8 cellular contexts compared by ENCODE assay signal in the genomic region with DNA sequence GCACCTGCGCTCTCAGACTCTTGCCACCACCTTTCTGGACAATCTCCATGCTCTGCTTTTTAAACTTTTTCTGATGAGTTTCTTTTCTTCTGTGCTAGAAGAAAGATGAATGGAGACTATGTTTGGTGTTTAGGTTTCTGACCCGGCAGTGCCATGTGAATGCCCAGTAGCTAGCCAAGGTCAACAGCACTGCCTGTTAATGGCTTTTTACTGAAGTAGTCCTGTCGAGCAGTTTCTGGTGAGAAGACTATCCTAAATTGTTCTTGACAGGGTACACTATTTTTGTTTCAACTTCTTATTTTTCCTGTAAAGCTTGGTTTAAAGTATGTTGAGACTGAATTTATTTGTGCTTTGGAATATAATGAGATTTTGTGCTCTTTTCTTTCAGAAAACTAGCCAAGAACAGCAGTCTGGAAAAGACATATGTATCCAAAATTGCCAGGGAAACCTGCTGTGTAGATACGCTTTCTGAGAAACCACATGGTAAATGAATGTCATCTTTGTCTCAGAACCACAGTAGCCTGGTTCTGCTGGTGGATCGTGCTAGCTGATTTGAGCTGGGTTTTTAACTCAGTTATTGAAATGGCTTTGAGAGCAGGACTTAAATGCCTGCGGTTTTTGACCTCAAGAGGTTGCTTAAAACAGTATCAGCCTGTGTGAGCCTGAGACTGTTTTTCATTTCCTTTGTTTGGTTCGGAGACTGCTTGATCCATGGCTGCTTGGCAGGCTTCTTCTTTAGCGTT. TPM values are rescaled to one million over a fixed set of nuclear protein-coding genes. Genes with fewer than 3 reads are reported as not detected.
A peak's percentile ranks its signal among the peaks of the same experiment; 100 is the strongest.
DNase-seq lines count a peak whose midpoint lies in the region; ATAC-seq and TF ChIP-seq lines count a peak whose summit lies in the region.

No MANE protein-coding gene starts in this region.

- peaks cover 7% of the 10 kb centered on the region for H3K36me3 ChIP-seq in SK-N-MC (ENCODE audit: insufficient read depth, low read length)
- H3K36me3 ChIP-seq in esophagus squamous epithelium: peaks cover 0 to 50% (median 5%) of the 10 kb centered on the region in 3 donors

- WGBS in esophagus squamous epithelium, 2 donors: 57 to 80% methylated on average over 8 of the region's 8 CpGs

- no peak for TF ChIP-seq CTCF in esophagus squamous epithelium (IDR thresholded peaks at IDR 0.05)

- peak; percentile 77 for ATAC-seq in GM21529 (IDR thresholded peaks at IDR 0.05; ENCODE audit: unreplicated experiment)
- peak; percentile 56 for ATAC-seq in left ventricle myocardium superior

- H3K27ac ChIP-seq in SK-N-MC (peak overlapping the region; percentile 44; the same call in 1 of the 2 replicates), esophagus squamous epithelium (no peak overlapping the region)

- H3K9me3 ChIP-seq in SK-N-MC (ENCODE audit: low read depth, low read length): no peaks in the 10 kb centered on the region
- no peaks in the 10 kb centered on the region for H3K9me3 ChIP-seq in esophagus squamous epithelium

- intact Hi-C loops in left ventricle myocardium superior (cut with micrococcal nuclease) (no loop called here), esophagus squamous epithelium (cut with DNase I) (no loop called here)

- H3K4me1 ChIP-seq in esophagus squamous epithelium: peaks cover 0 to 16% (median 0%) of the 10 kb centered on the region in 3 donors

- no peaks in the 10 kb centered on the region for H3K27me3 ChIP-seq in esophagus squamous epithelium

- H3K4me3 ChIP-seq in SK-N-MC: no peak overlapping the region; the same call in 1 of the 2 replicates
- H3K4me3 ChIP-seq in esophagus squamous epithelium: no peak overlapping the region

- DNase-seq in COLO829 (ENCODE audit: low spot score) (peak; percentile 94), SK-N-MC (ENCODE audit: low read depth, low spot score) (no peak), left ventricle myocardium superior (no peak), NCI-H82 treated with DMSO at 0.1 percent for 48 hours (lab: John Stamatoyannopoulos, UW; ENCODE audit: unreplicated experiment) (no peak), esophagus squamous epithelium (lab: John Stamatoyannopoulos, UW) (no peak), 8988T (no peak), NCI-H2196 treated with DMSO at 0.1 percent for 48 hours (lab: John Stamatoyannopoulos, UW; ENCODE audit: unreplicated experiment) (no peak)

- H3K9ac ChIP-seq in SK-N-MC (ENCODE audit: insufficient read length): no peak overlapping the region

- TF ChIP-seq POLR2A in esophagus squamous epithelium (IDR thresholded peaks at IDR 0.05): no peak

RNA-seq across cellular contexts. Expression of gene KCNS1, which starts 48.1 kb away (rescaled TPM):
- total RNA-seq in left ventricle myocardium superior (not detected), esophagus squamous epithelium (under 1 TPM in 3 of 4 donors, not detected in 1; 0.22 to 0.80 (median 0.29) TPM)
